Comparison of ENCODE assay signal across 10 cellular contexts in the genomic region with DNA sequence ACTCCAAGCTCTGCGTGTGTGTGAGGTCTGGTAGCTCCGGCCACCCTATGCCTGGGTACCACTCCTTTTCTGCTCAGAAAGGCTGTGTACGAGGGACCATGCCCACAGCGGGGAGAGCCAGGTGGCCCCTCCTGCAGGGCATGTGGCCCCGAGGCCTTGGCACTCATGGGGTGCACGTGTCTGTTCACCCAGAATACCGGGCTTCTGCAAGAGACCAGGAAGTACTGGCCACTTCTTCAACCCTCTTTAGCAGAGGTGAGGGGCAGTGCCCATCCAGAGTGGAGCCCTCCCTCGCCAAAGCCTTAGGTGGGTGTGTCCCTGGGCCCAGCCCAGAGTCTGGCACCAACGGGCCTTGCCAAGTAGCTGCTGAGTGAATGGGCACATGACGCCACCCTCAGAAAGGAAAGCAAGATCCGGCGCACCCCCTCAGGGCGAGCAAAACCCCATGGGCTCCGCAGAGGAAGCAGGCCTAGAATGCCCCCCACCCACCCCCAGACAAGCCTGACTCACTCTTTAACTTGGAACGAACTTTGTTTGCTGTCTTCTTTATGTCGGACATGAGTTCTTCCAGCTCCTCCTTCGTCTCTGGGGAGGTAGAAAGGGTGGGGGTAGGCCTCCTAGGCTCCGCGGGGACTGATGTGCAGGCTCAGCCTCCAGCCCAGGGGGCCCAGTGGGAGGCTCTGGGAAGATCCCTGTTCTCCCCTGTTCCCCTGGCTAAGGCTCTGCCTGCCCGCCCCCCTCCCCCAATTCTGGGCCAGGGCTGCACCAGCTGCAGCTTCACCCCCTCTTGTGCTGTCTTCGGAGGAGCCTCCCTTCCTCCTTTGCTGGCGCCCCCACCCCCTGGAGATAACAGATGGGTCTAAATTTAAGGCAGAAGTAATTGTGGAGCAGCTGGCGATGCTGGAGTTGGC. TPM values are rescaled to one million over a fixed set of nuclear protein-coding genes. Genes with fewer than 3 reads are reported as not detected.
DNase-seq lines count a peak whose midpoint lies in the region; ATAC-seq and TF ChIP-seq lines count a peak whose summit lies in the region.
"Had no signal": no experiment of that assay in that cellular context is flagged by ENCODE, and none has a peak within 500 bp of the region (broad histone marks: within the 10 kb centered on the region; RNA-seq: fewer than 3 reads in every experiment).

No MANE protein-coding gene starts in this region.

- no peaks in the 10 kb centered on the region for H3K9me3 ChIP-seq in A673 (ENCODE audit: low read depth, low read length, poor library complexity, severe bottlenecking)

- CTCF ChIA-PET in A673 (lab: Charles Lee): interaction anchor here (0.6 to 3.0 kb wide), 6 partner anchors 11 to 145 kb away, joined by 4 to 9 read pairs (median 6); no protein-coding TSS in a partner anchor

- H3K4me3 ChIP-seq in A673 (ENCODE audit: low read depth, low read length, poor library complexity, severe bottlenecking): peak overlapping the region; percentile 7
- no peak overlapping the region for H3K4me3 ChIP-seq in brain microvascular endothelial cell (ENCODE audit: low read depth, low read length)
- H3K4me3 ChIP-seq in foreskin fibroblast (ENCODE audit: low read depth in 1 of 2, low read length in 2 of 2): no peak overlapping the region

- no peak for ATAC-seq in GM18870 (IDR thresholded peaks at IDR 0.05; ENCODE audit: unreplicated experiment)

- H3K36me3 ChIP-seq in A673 (ENCODE audit: insufficient read depth, low read length, poor library complexity, severe bottlenecking) (peaks cover 35% of the 10 kb centered on the region), brain microvascular endothelial cell (replicated peaks) (peaks cover 88% of the 10 kb centered on the region)

- H3K4me1 ChIP-seq in A673 (ENCODE audit: insufficient read depth, low read length, poor library complexity, severe bottlenecking): peaks cover 59% of the 10 kb centered on the region

- peak overlapping the region; percentile 97 for H3K27ac ChIP-seq in A673 (ENCODE audit: low read depth, low read length, poor library complexity, severe bottlenecking)
- H3K27ac ChIP-seq in brain microvascular endothelial cell: peak overlapping the region; percentile 75

- peak; percentile 93 for DNase-seq in A673 (ENCODE audit: low spot score)
- DNase-seq in NCI-H2171 treated with DMSO at 0.1 percent for 48 hours (lab: John Stamatoyannopoulos, UW): peak; percentile 99
- DNase-seq in brain microvascular endothelial cell: peak; percentile 85
- peak; percentile 78 for DNase-seq in mucosa of gallbladder (ENCODE audit: low spot score)
- DNase-seq in NOMO-1 treated with DMSO at 0.1 percent for 48 hours (lab: John Stamatoyannopoulos, UW; ENCODE audit: unreplicated experiment): no peak
- no peak for DNase-seq in HCEC 1CT
- DNase-seq in foreskin fibroblast: no peak
- DNase-seq: activated CD8-positive, alpha-beta memory T cell treated with anti-CD3 and anti-CD28 coated beads, Interleukin-2, amount 50 U/mL, for 4 hours; NCI-H510A had no signal

- H3K27me3 ChIP-seq in A673 (replicated peaks; ENCODE audit: insufficient read depth, low read depth, low read length, poor library complexity) (no peaks in the 10 kb centered on the region), brain microvascular endothelial cell (replicated peaks) (no peaks in the 10 kb centered on the region)

- intact Hi-C loops in A673 (cut with micrococcal nuclease; ENCODE audit: unreplicated experiment): loop anchor here (2.0 kb wide), 1 partner anchor 14 kb away; a partner anchor contains a TSS

- POLR2A ChIA-PET in A673 (lab: Charles Lee; ENCODE audit: low non-redundant PET): no interaction called here

- TF ChIP-seq CTCF in A673 (conservative IDR thresholded peaks at IDR 0.05; ENCODE audit: low read depth, low read length): no peak
- no peak for TF ChIP-seq CTCF in brain microvascular endothelial cell (IDR thresholded peaks at IDR 0.05; ENCODE audit: low read depth, low read length, missing control alignments)
- TF ChIP-seq CTCF in foreskin fibroblast (IDR thresholded peaks at IDR 0.05; ENCODE audit: low read depth, low read length): no peak

- in situ Hi-C loops in brain microvascular endothelial cell (cut with HindIII; ENCODE audit: low pct_ligation_motif_present, low sequenced_read_pairs): no loop called here

- BruUV-seq in A673 (replicated peaks; lab: Mats Ljungman, UMichigan): no TSS peak

RNA-seq across cellular contexts. Expression of a gene that starts 14.6 kb away (rescaled TPM):
- total RNA-seq in A673 (2021): 37.8 and 47.1 TPM in 2 replicates
- total RNA-seq in mucosa of gallbladder: 33.8 TPM

RNA-seq across cellular contexts. Expression of a gene that starts 21.5 kb away (rescaled TPM):
- total RNA-seq in A673 (2021): 133 and 138 TPM in 2 replicates
- 57.6 TPM for total RNA-seq in mucosa of gallbladder

RNA-seq across cellular contexts. Expression of a gene that starts 21.6 kb away (rescaled TPM):
- total RNA-seq in A673 (2021): 11.1 and 11.8 TPM in 2 replicates
- 15.9 TPM for total RNA-seq in mucosa of gallbladder

RNA-seq across cellular contexts. Expression of a gene that starts 33.7 kb away (rescaled TPM):
- total RNA-seq in A673 (2021): 20.7 and 22.9 TPM in 2 replicates
- total RNA-seq in mucosa of gallbladder: 55.8 TPM

RNA-seq across cellular contexts. Expression of a gene that starts 37.3 kb away (rescaled TPM):
- total RNA-seq in A673 (2021) (8.7 and 10.1 TPM in 2 replicates), mucosa of gallbladder (13.5 TPM)

Comparison
In these comparisons a context has a peak if more than half of its experiments do, and no peak if none do; other contexts are left out.
1. DNase-seq: peak in A673 (single experiment), NCI-H2171 treated with DMSO at 0.1 percent for 48 hours (single experiment), brain microvascular endothelial cell (single experiment) and mucosa of gallbladder (single experiment); none in NOMO-1 treated with DMSO at 0.1 percent for 48 hours (single experiment), HCEC 1CT (single experiment) and foreskin fibroblast (0 of 2).